1 cellular context compared by ENCODE assay signal in genomic region chr6:143536461-143536865, GRCh38.
TF ChIP-seq lines count a peak whose summit lies in the region.

No MANE protein-coding gene starts in this region.

TF ChIP-seq in GM12878, 131 proteins besides CTCF, POLR2A, EP300 and RAD21 (continued from another document):
- TF ChIP-seq CUX1 (IDR thresholded peaks at IDR 0.05; ENCODE audit: insufficient replicate concordance, low read depth, low read length): no peak
